In genomic region chr4:114384629-114385028, GRCh38 we compare ENCODE assay signal across 8 cellular contexts.
DNase-seq lines count a peak whose midpoint lies in the region; ATAC-seq, FAIRE-seq and TF ChIP-seq lines count a peak whose summit lies in the region.

No MANE protein-coding gene starts in this region.

- H3K27me3 ChIP-seq in DOHH2 (ENCODE audit: control insufficient read depth, low read length): peaks cover 18% of the 10 kb centered on the region; the same call in 1 of the 2 replicates
- H3K27me3 ChIP-seq in GM12878 (replicated peaks in 1 of 2; ENCODE audit: control insufficient read depth in 2 of 2, insufficient read depth in 2 of 2, low read length in 1 of 2): no peaks in the 10 kb centered on the region
- peaks cover 0 to 13% of the 10 kb centered on the region in 2 experiments for H3K27me3 ChIP-seq in mesenchymal stem cell (ENCODE audit: control insufficient read depth in 1 of 2, insufficient read depth in 1 of 2, low read length in 2 of 2)

- no peak overlapping the region for H2AFZ ChIP-seq in GM12878 (ENCODE audit: control insufficient read depth, low read depth, low read length)
- H2AFZ ChIP-seq in mesenchymal stem cell (ENCODE audit: low read depth, low read length): no peak overlapping the region

- H4K91ac ChIP-seq in mesenchymal stem cell (ENCODE audit: low read length): no peak overlapping the region

- no peak overlapping the region for H4K8ac ChIP-seq in mesenchymal stem cell (ENCODE audit: low read length)

- no peaks in the 10 kb centered on the region for H3K36me3 ChIP-seq in DOHH2 (ENCODE audit: control insufficient read depth, low read length)
- H3K36me3 ChIP-seq in GM12878 (ENCODE audit: control insufficient read depth in 2 of 2, insufficient read depth in 2 of 2, low read length in 1 of 2): no peaks in the 10 kb centered on the region
- H3K36me3 ChIP-seq in mesenchymal stem cell (ENCODE audit: control insufficient read depth in 1 of 2, insufficient read depth in 2 of 2, low read depth in 1 of 2, low read length in 2 of 2): no peaks in the 10 kb centered on the region

- no peaks in the 10 kb centered on the region for H3F3A ChIP-seq in DOHH2 (ENCODE audit: control insufficient read depth, insufficient read depth)

- H3K14ac ChIP-seq in mesenchymal stem cell (ENCODE audit: low read length in 2 of 2): no peak overlapping the region

- H3K4me3 ChIP-seq in DOHH2 (ENCODE audit: low read length): no peak overlapping the region
- H3K4me3 ChIP-seq in GM12878: no peak overlapping the region
- no peak overlapping the region for H3K4me3 ChIP-seq in mesenchymal stem cell (ENCODE audit: insufficient read depth in 1 of 2, low read depth in 1 of 2, low read length in 2 of 2)

- TF ChIP-seq CTCF in DOHH2 (IDR thresholded peaks at IDR 0.05; ENCODE audit: low read depth, low read length, poor library complexity, severe bottlenecking): peak; percentile 51
- TF ChIP-seq CTCF in GM12878 (IDR thresholded peaks at IDR 0.05 in 2 of 3, conservative IDR thresholded peaks at IDR 0.05 in 1 of 3; ENCODE audit: control insufficient read depth in 2 of 3, extremely low read depth in 1 of 3, insufficient read depth in 1 of 3, low read depth in 3 of 3, low read length in 3 of 3): peak in 2 of 3 experiments; percentile 30 to 54; a peak in 3 of 6 replicates

- peak; percentile 72 for FAIRE-seq in GM12878 (lab: Jason Lieb, UNC)

- CTCF ChIA-PET in GM12878 (lab: Yijun Ruan, JAX): interaction anchor here (0.6 to 3.5 kb wide), 25 partner anchors 9 to 1082 kb away, joined by 3 to 46 read pairs (median 4); no protein-coding TSS in a partner anchor

- WGBS in GM12878 (ENCODE audit: insufficient coverage, insufficient replicate concordance, low lambda C conversion rate, missing lambda C conversion rate): 25% methylated on average over 4 of the region's 4 CpGs
- 50% methylated on average over 1 of the region's 4 CpGs for WGBS in mesenchymal stem cell

- POLR2A ChIA-PET in GM12878 (lab: Charles Lee): interaction anchor here (1.4 kb wide), 1 partner anchor 990 kb away, joined by 3 read pairs; no protein-coding TSS in a partner anchor

- RAD21 ChIA-PET in GM12878 (lab: Charles Lee; ENCODE audit: unreplicated experiment): interaction anchor here (0.7 to 2.4 kb wide), 10 partner anchors 9 to 997 kb away, joined by 3 to 13 read pairs (median 4); no protein-coding TSS in a partner anchor

- H3K9me3 ChIP-seq in DOHH2 (ENCODE audit: control insufficient read depth, insufficient read depth, low read length): no peaks in the 10 kb centered on the region
- no peaks in the 10 kb centered on the region for H3K9me3 ChIP-seq in GM12878 (replicated peaks; ENCODE audit: control insufficient read depth, insufficient read depth, low read length)
- H3K9me3 ChIP-seq in mesenchymal stem cell (ENCODE audit: control insufficient read depth, low read length): no peaks in the 10 kb centered on the region

- no peak overlapping the region for H3K18ac ChIP-seq in mesenchymal stem cell (ENCODE audit: low read depth in 1 of 2, low read length in 2 of 2)

- no peak overlapping the region for H2BK120ac ChIP-seq in mesenchymal stem cell (ENCODE audit: low read depth, low read length)

- intact Hi-C loops in GM12878 (cut with micrococcal nuclease; ENCODE audit: unreplicated experiment): loop anchor here (1.0 to 10.0 kb wide), 5 partner anchors 423 to 1110 kb away; partner anchors contain the start of gene CAMK2D

- no peak for TF ChIP-seq POLR2A in GM12878 (IDR thresholded peaks at IDR 0.05; ENCODE audit: low read depth, low read length)

- no peak overlapping the region for H3K23ac ChIP-seq in mesenchymal stem cell (ENCODE audit: low read length in 2 of 2)

- DNase-seq in Kasumi-1 (lab: John Stamatoyannopoulos, UW) (peak; percentile 52 to 61), GM12878 (ENCODE audit: low read depth, low spot score) (no peak), mesenchymal stem cell (peak; percentile 56), HPDE6-E6E7 (ENCODE audit: extremely low spot score) (no peak), 8988T (no peak)

- no peaks in the 10 kb centered on the region for H3K9me2 ChIP-seq in DOHH2 (replicated peaks; ENCODE audit: control insufficient read depth, low read length)

- H3K4me2 ChIP-seq in DOHH2 (ENCODE audit: low read length) (no peak overlapping the region), GM12878 (ENCODE audit: control insufficient read depth, insufficient read depth) (no peak overlapping the region), mesenchymal stem cell (ENCODE audit: low read length, poor library complexity, severe bottlenecking) (no peak overlapping the region)

- ATAC-seq in GM12878: peak; percentile 53; the same call in 2 of the 3 replicates
- ATAC-seq in HG03565 (IDR thresholded peaks at IDR 0.05; ENCODE audit: unreplicated experiment): no peak
- no peak for ATAC-seq in HG03175 (IDR thresholded peaks at IDR 0.05; ENCODE audit: unreplicated experiment)

- no peak overlapping the region for H2BK5ac ChIP-seq in mesenchymal stem cell (ENCODE audit: low read depth, low read length, poor library complexity, severe bottlenecking)

- H3K4ac ChIP-seq in mesenchymal stem cell (ENCODE audit: low read depth in 1 of 2, low read length in 2 of 2): no peak overlapping the region

- no peak for TF ChIP-seq EP300 in GM12878 (IDR thresholded peaks at IDR 0.05; ENCODE audit: borderline replicate concordance in 1 of 2, control insufficient read depth in 1 of 2, low read depth in 2 of 2, low read length in 2 of 2)

- H3K4me1 ChIP-seq in DOHH2 (ENCODE audit: control insufficient read depth, low read length) (no peaks in the 10 kb centered on the region), GM12878 (ENCODE audit: control insufficient read depth, insufficient read depth, low read length) (no peaks in the 10 kb centered on the region), mesenchymal stem cell (ENCODE audit: control insufficient read depth, insufficient read depth, low read depth, low read length) (peaks cover 2% of the 10 kb centered on the region)

- H3K79me2 ChIP-seq in DOHH2 (ENCODE audit: control insufficient read depth, low read length) (no peaks in the 10 kb centered on the region), GM12878 (ENCODE audit: control insufficient read depth, insufficient read depth, low read length) (no peaks in the 10 kb centered on the region)

- TF ChIP-seq RAD21 in GM12878 (IDR thresholded peaks at IDR 0.05; ENCODE audit: insufficient read depth, low read depth, low read length): peak; percentile 74

- in situ Hi-C loops in GM12878 (cut with MboI): loop anchor here (5.0 to 10.0 kb wide), 2 partner anchors 430 to 987 kb away; no protein-coding TSS in a partner anchor

- H4K20me1 ChIP-seq in DOHH2 (ENCODE audit: control insufficient read depth, insufficient read depth, low read depth, low read length) (no peaks in the 10 kb centered on the region), GM12878 (ENCODE audit: control insufficient read depth, insufficient read depth) (no peaks in the 10 kb centered on the region)

- no TSS peak for BruUV-seq in GM12878 (replicated peaks; lab: Mats Ljungman, UMichigan)

- H2BK15ac ChIP-seq in mesenchymal stem cell (ENCODE audit: low read depth, poor library complexity, severe bottlenecking): no peak overlapping the region

- H3K79me1 ChIP-seq in mesenchymal stem cell (replicated peaks; ENCODE audit: low read length, poor library complexity, severe bottlenecking): no peaks in the 10 kb centered on the region

- H3K27ac ChIP-seq in DOHH2 (ENCODE audit: low read depth, low read length) (no peak overlapping the region), GM12878 (ENCODE audit: control insufficient read depth, insufficient read depth) (no peak overlapping the region), mesenchymal stem cell (ENCODE audit: low read length, poor library complexity, severe bottlenecking) (no peak overlapping the region)

- H2AK5ac ChIP-seq in mesenchymal stem cell (ENCODE audit: low read length, severe bottlenecking): no peak overlapping the region

- no peak overlapping the region for H3K9ac ChIP-seq in GM12878 (ENCODE audit: control insufficient read depth, insufficient read depth, low read length)
- H3K9ac ChIP-seq in mesenchymal stem cell (ENCODE audit: low read length): peak overlapping the region; percentile 46

- no peak overlapping the region for H2BK12ac ChIP-seq in mesenchymal stem cell (ENCODE audit: low read length in 2 of 2)

- SMC1A ChIA-PET in GM12878 (lab: Charles Lee; ENCODE audit: uncharacterized antibody, unreplicated experiment): interaction anchor here (0.6 to 4.2 kb wide), 17 partner anchors 9 to 1278 kb away, joined by 3 to 41 read pairs (median 4); no protein-coding TSS in a partner anchor

TF ChIP-seq in GM12878, 131 proteins besides CTCF, POLR2A, EP300 and RAD21:
- TF ChIP-seq, protein P1, sequence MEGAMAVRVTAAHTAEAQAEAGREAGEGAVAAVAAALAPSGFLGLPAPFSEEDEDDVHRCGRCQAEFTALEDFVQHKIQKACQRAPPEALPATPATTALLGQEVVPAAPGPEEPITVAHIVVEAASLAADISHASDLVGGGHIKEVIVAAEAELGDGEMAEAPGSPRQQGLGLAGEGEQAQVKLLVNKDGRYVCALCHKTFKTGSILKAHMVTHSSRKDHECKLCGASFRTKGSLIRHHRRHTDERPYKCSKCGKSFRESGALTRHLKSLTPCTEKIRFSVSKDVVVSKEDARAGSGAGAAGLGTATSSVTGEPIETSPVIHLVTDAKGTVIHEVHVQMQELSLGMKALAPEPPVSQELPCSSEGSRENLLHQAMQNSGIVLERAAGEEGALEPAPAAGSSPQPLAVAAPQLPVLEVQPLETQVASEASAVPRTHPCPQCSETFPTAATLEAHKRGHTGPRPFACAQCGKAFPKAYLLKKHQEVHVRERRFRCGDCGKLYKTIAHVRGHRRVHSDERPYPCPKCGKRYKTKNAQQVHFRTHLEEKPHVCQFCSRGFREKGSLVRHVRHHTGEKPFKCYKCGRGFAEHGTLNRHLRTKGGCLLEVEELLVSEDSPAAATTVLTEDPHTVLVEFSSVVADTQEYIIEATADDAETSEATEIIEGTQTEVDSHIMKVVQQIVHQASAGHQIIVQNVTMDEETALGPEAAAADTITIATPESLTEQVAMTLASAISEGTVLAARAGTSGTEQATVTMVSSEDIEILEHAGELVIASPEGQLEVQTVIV (IDR thresholded peaks at IDR 0.05; ENCODE audit: borderline replicate concordance, partially characterized antibody): no peak
- TF ChIP-seq SMC3 (IDR thresholded peaks at IDR 0.05; ENCODE audit: borderline replicate concordance, low read length) (peak; percentile 57; the same call in 1 of the 2 replicates), ZNF384 (IDR thresholded peaks at IDR 0.05; ENCODE audit: borderline replicate concordance, low read depth, low read length) (peak; percentile 30; the same call in 1 of the 2 replicates)

Comparison
In these comparisons a context has a peak if more than half of its experiments do, and no peak if none do; other contexts are left out.
1. DNase-seq: peak in Kasumi-1 (2 of 2) and mesenchymal stem cell (single experiment); none in GM12878 (single experiment), HPDE6-E6E7 (single experiment) and 8988T (single experiment).